21 cellular contexts compared by ENCODE assay signal in genomic region chr9:82423700-82424099, GRCh38.
"Had no signal": no experiment of that assay in that cellular context is flagged by ENCODE, and none has a peak within 500 bp of the region (broad histone marks: within the 10 kb centered on the region; RNA-seq: fewer than 3 reads in every experiment).

No MANE protein-coding gene starts in this region.

- DNase-seq: KBM-7, MV-4-11, NCI-H1048, NCI-H1105, NCI-H1417 treated with DMSO at 0.1 percent for 48 hours, NCI-H146, NCI-H1694 treated with DMSO at 0.1 percent for 48 hours, NCI-H1930, NCI-H2081 treated with DMSO at 0.1 percent for 48 hours, NCI-H2171, NCI-H226, NCI-H446, NCI-H510A, NCI-H524 treated with DMSO at 0.1 percent for 48 hours, NCI-H774, Right ventricle myocardium superior, RPMI8226, SIG-M5 had no signal

- H3K9me3 ChIP-seq: SJSA1 had no signal

- H3K4me1 ChIP-seq: SJSA1 had no signal

- H3K27ac ChIP-seq: HL-60, SJSA1, SK-N-MC had no signal

- H3K4me3 ChIP-seq: SJSA1, SK-N-MC had no signal

- H3K36me3 ChIP-seq: SJSA1 had no signal

- H3K27me3 ChIP-seq: SJSA1 had no signal
